ENCODE assay signal across 18 cellular contexts in the genomic region with DNA sequence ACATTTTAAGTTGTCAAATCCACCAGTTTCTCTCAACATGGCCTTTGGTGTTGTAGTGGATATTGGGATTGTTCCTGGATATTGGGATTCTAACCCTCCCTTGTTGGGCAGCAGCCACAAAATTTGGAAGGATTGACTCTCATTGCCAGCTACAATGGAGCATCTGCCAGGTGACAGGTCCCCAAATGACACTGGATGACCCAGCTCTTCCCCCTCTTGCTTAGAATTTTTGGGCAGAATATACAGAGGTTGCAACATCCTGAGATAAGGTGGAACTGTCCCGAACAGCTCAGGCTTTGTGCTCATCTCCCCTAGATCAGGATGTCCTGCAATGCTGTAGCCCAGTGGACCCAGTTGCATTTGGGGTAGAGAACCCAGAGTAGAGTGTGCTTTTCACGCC.
"Had no signal": no experiment of that assay in that cellular context is flagged by ENCODE, and none has a peak within 500 bp of the region (broad histone marks: within the 10 kb centered on the region; RNA-seq: fewer than 3 reads in every experiment).

No MANE protein-coding gene starts in this region.

- H3K27me3 ChIP-seq: tibial nerve, upper lobe of left lung had no signal

- ATAC-seq: effector memory CD8-positive, alpha-beta T cell; naive thymus-derived CD8-positive, alpha-beta T cell; psoas muscle; right cardiac atrium; stimulated activated naive B cell treated with anti-CD40 and anti-IgM and Interleukin-4, amounts not matched to agents 10 μg/mL and 1 μg/mL and 100 μg/mL, for 72 hours had no signal

- H3K9me3 ChIP-seq: psoas muscle, thoracic aorta had no signal

- H3K36me3 ChIP-seq: thoracic aorta, tibial nerve, upper lobe of left lung had no signal

- H3K27ac ChIP-seq: coronary artery, psoas muscle, skin epidermis, thoracic aorta, tibial nerve had no signal

- DNase-seq: effector memory CD8-positive, alpha-beta T cell; hypothalamus; immature natural killer cell; islet precursor cell; naive thymus-derived CD8-positive, alpha-beta T cell; psoas muscle; stimulated activated CD4-positive, alpha-beta T cell treated with anti-CD3 and anti-CD28 coated beads, Interleukin-15, amount 100 ng/mL, for 24 hours; stimulated activated CD4-positive, alpha-beta T cell treated with anti-CD3 and anti-CD28 coated beads, Interleukin-2, amount 100 ng/mL, for 48 hours; stimulated activated naive B cell treated with anti-CD40 and anti-IgM and Interleukin-4, amounts not matched to agents 10 μg/mL and 1 μg/mL and 100 μg/mL, for 72 hours; upper lobe of left lung had no signal

- FAIRE-seq: endometrium, frontal cortex, urothelium cell line had no signal

- H3K4me3 ChIP-seq: coronary artery, psoas muscle, skin epidermis, thoracic aorta, tibial nerve, upper lobe of left lung had no signal
